ENCODE assay signal across 2 cellular contexts in the genomic region with DNA sequence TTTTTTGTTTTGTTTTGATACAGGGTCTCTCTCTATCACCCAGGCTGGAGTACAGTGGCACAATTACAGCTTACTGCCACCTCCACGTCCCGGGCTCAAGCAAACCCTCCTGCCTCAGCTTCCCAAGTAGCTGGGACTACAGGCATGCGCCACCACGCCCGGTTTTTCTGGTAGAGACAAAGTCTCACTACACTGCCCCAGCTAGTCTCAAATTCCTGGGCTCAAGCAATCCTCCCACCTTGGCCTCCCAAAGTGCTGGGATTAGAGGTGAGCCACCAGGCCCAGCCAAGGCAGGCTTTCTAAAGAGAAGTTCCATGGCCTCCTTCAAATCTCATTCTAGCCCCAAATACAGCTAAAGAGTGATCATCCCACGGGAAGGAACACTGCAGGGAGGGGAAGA.
A peak's percentile ranks its signal among the peaks of the same experiment; 100 is the strongest.
TF ChIP-seq lines count a peak whose summit lies in the region.

No MANE protein-coding gene starts in this region.

TF ChIP-seq in GM12891, 5 proteins besides CTCF, POLR2A, EP300 and RAD21:
- TF ChIP-seq TAF1 (IDR thresholded peaks at IDR 0.05; ENCODE audit: low read depth, low read length) (no peak), POLR2AphosphoS5 (IDR thresholded peaks at IDR 0.05; ENCODE audit: low read depth, low read length) (0 out of 2 replicates have a peak, but pooled peaks have one; percentile 38)

TF ChIP-seq in endothelial cell of umbilical vein, 7 proteins besides CTCF, POLR2A, EP300 and RAD21:
- TF ChIP-seq MYC (IDR thresholded peaks at IDR 0.05; ENCODE audit: low read depth, low read length) = no peak
- TF ChIP-seq POLR2AphosphoS5 (IDR thresholded peaks at IDR 0.05; ENCODE audit: insufficient read depth, low read depth, low read length) = no peak
- TF ChIP-seq GATA2 (IDR thresholded peaks at IDR 0.05; ENCODE audit: insufficient read depth, insufficient read length, low read depth, low read length) = no peak
- no peak for TF ChIP-seq JUN (IDR thresholded peaks at IDR 0.05; ENCODE audit: borderline replicate concordance, insufficient read depth, insufficient read length, low read depth)
- TF ChIP-seq FOS (IDR thresholded peaks at IDR 0.05; ENCODE audit: borderline replicate concordance, insufficient read depth, low read length) = no peak
- no peak for TF ChIP-seq EZH2 (IDR thresholded peaks at IDR 0.05; ENCODE audit: borderline replicate concordance, low read depth, low read length, severe bottlenecking)
- TF ChIP-seq, protein P1, sequence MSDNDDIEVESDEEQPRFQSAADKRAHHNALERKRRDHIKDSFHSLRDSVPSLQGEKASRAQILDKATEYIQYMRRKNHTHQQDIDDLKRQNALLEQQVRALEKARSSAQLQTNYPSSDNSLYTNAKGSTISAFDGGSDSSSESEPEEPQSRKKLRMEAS (IDR thresholded peaks at IDR 0.05; ENCODE audit: insufficient read depth, insufficient read length) = no peak
